18 cellular contexts compared by ENCODE assay signal in genomic region chr11:126871792-126872191, GRCh38.
DNase-seq lines count a peak whose midpoint lies in the region; ATAC-seq and TF ChIP-seq lines count a peak whose summit lies in the region.
"Had no signal": no experiment of that assay in that cellular context is flagged by ENCODE, and none has a peak within 500 bp of the region (broad histone marks: within the 10 kb centered on the region; RNA-seq: fewer than 3 reads in every experiment).

No MANE protein-coding gene starts in this region.

- peak; percentile 19 for DNase-seq in cardiac septum (ENCODE audit: low spot score)
- no peak for DNase-seq in Right ventricle myocardium superior
- DNase-seq in epithelial cell of proximal tubule (ENCODE audit: low read depth) = peak; percentile 69
- no peak for DNase-seq in GM19238 (ENCODE audit: insufficient read length, low spot score)
- DNase-seq in superior temporal gyrus (ENCODE audit: extremely low spot score) = no peak
- no peak for DNase-seq in anterior cingulate cortex (lab: John Stamatoyannopoulos, UW)
- DNase-seq in nephron progenitor cell = no peak
- DNase-seq: CD4-positive, alpha-beta T cell; DMS53; Karpas-422; MG63; NCI-H1092; NCI-H146; NCI-H2081 treated with DMSO at 0.1 percent for 48 hours had no signal

- peaks cover 7% of the 10 kb centered on the region for H3K27me3 Mint-ChIP-seq in nephron progenitor cell (ENCODE audit: low read depth, poor library complexity)

- H3K4me3 Mint-ChIP-seq in nephron progenitor cell = no peak overlapping the region
- H3K4me3 Mint-ChIP-seq: CD4-positive, alpha-beta T cell; IgD-negative memory B cell had no signal

- H3K9me3 Mint-ChIP-seq in nephron progenitor cell = peaks cover 22% of the 10 kb centered on the region
- H3K9me3 Mint-ChIP-seq: CD4-positive, alpha-beta T cell had no signal

- ATAC-seq in Right ventricle myocardium superior (ENCODE audit: poor library complexity) = no peak
- ATAC-seq: Panc1 had no signal

- peaks cover 0 to 2% (median 2%) of the 10 kb centered on the region in 4 donors for H3K27me3 ChIP-seq in liver (ENCODE audit: control insufficient read depth in 4 of 4, insufficient read depth in 4 of 4, low read length in 3 of 4)
- H3K27me3 ChIP-seq: MG63 had no signal

- H3K27ac Mint-ChIP-seq in nephron progenitor cell = no peak overlapping the region
- H3K27ac Mint-ChIP-seq: CD4-positive, alpha-beta T cell; IgD-negative memory B cell had no signal

- H3K4me1 Mint-ChIP-seq in nephron progenitor cell = peaks cover 15% of the 10 kb centered on the region
- H3K4me1 Mint-ChIP-seq: IgD-negative memory B cell had no signal

- intact Hi-C loops in cardiac septum (cut with DNase I) = no loop called here
- intact Hi-C loops in Right ventricle myocardium superior (cut with DNase I) = no loop called here

- TF ChIP-seq CTCF in epithelial cell of proximal tubule (conservative IDR thresholded peaks at IDR 0.05; ENCODE audit: low read depth, low read length) (no peak), liver (IDR thresholded peaks at IDR 0.05; ENCODE audit: low read depth, low read length, missing input control) (no peak), nephron progenitor cell (IDR thresholded peaks at IDR 0.05) (no peak)

- no peaks in the 10 kb centered on the region for H3K36me3 ChIP-seq in liver (ENCODE audit: control insufficient read depth in 4 of 4, insufficient read depth in 3 of 4, low read depth in 1 of 4, low read length in 3 of 4)
- H3K36me3 ChIP-seq: MG63 had no signal

- no peak for TF ChIP-seq RAD21 in liver (IDR thresholded peaks at IDR 0.05)

- no peak overlapping the region for H3K27ac ChIP-seq in liver (ENCODE audit: low read depth in 1 of 2, low read length in 2 of 2)
- H3K27ac ChIP-seq: 22Rv1 had no signal

- H3K4me1 ChIP-seq in liver (ENCODE audit: control insufficient read depth in 4 of 4, insufficient read depth in 4 of 4, low read length in 3 of 4) = no peaks in the 10 kb centered on the region

- no peaks in the 10 kb centered on the region for H3K9me3 ChIP-seq in liver (ENCODE audit: control insufficient read depth in 4 of 4, low read length in 3 of 4)
- H3K9me3 ChIP-seq: MG63 had no signal

- H3K36me3 Mint-ChIP-seq in nephron progenitor cell (ENCODE audit: low read depth) = peaks cover 13% of the 10 kb centered on the region
- H3K36me3 Mint-ChIP-seq: IgD-negative memory B cell had no signal

- H3K4me3 ChIP-seq in epithelial cell of proximal tubule (ENCODE audit: low read depth, low read length) (no peak overlapping the region), liver (ENCODE audit: low read depth in 1 of 3, low read length in 3 of 3) (no peak overlapping the region)
- H3K4me3 ChIP-seq: MG63 had no signal

- no peak overlapping the region for H3K9ac ChIP-seq in liver (ENCODE audit: low read depth in 1 of 2, low read length in 2 of 2)

TF ChIP-seq in liver, 16 proteins besides CTCF, POLR2A, EP300 and RAD21:
- TF ChIP-seq TAF1 (conservative IDR thresholded peaks at IDR 0.05) (no peak), ATF3 (IDR thresholded peaks at IDR 0.05) (no peak), GABPA (IDR thresholded peaks at IDR 0.05 in 1 of 2, conservative IDR thresholded peaks at IDR 0.05 in 1 of 2) (no peak), HNF4G (IDR thresholded peaks at IDR 0.05) (peak; percentile 52), HNF4A (conservative IDR thresholded peaks at IDR 0.05) (peak; percentile 72 to 80), SP1 (IDR thresholded peaks at IDR 0.05) (peak; percentile 15), FOXA2 (IDR thresholded peaks at IDR 0.05) (no peak), REST (IDR thresholded peaks at IDR 0.05) (no peak), EGR1 (IDR thresholded peaks at IDR 0.05; ENCODE audit: low read depth in 2 of 2) (no peak), RXRA (IDR thresholded peaks at IDR 0.05) (peak in 1 of 2 donors; percentile 44), MAX (IDR thresholded peaks at IDR 0.05) (no peak), FOXA1 (IDR thresholded peaks at IDR 0.05) (no peak), NR2F2 (IDR thresholded peaks at IDR 0.05) (no peak), YY1 (IDR thresholded peaks at IDR 0.05) (no peak), JUND (IDR thresholded peaks at IDR 0.05) (peak in 1 of 2 donors; percentile 24)
- TF ChIP-seq, protein P1, sequence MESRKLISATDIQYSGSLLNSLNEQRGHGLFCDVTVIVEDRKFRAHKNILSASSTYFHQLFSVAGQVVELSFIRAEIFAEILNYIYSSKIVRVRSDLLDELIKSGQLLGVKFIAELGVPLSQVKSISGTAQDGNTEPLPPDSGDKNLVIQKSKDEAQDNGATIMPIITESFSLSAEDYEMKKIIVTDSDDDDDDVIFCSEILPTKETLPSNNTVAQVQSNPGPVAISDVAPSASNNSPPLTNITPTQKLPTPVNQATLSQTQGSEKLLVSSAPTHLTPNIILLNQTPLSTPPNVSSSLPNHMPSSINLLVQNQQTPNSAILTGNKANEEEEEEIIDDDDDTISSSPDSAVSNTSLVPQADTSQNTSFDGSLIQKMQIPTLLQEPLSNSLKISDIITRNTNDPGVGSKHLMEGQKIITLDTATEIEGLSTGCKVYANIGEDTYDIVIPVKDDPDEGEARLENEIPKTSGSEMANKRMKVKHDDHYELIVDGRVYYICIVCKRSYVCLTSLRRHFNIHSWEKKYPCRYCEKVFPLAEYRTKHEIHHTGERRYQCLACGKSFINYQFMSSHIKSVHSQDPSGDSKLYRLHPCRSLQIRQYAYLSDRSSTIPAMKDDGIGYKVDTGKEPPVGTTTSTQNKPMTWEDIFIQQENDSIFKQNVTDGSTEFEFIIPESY (IDR thresholded peaks at IDR 0.05) = no peak

Comparison
In these comparisons a context has a peak if more than half of its experiments do, and no peak if none do; other contexts are left out.
1. DNase-seq: peak in cardiac septum (single experiment) and epithelial cell of proximal tubule (single experiment); none in Right ventricle myocardium superior (single experiment), GM19238 (single experiment), superior temporal gyrus (single experiment), anterior cingulate cortex (0 of 58) and nephron progenitor cell (single experiment).